9 cellular contexts compared by ENCODE assay signal in genomic region chr1:153277852-153278251, GRCh38. TPM values are rescaled to one million over a fixed set of nuclear protein-coding genes. Genes with fewer than 3 reads are reported as not detected.
DNase-seq lines count a peak whose midpoint lies in the region; ATAC-seq and TF ChIP-seq lines count a peak whose summit lies in the region.
"Had no signal": no experiment of that assay in that cellular context is flagged by ENCODE, and none has a peak within 500 bp of the region (broad histone marks: within the 10 kb centered on the region; RNA-seq: fewer than 3 reads in every experiment).

No MANE protein-coding gene starts in this region.

- H3K27me3 ChIP-seq in Caco-2 (replicated peaks; ENCODE audit: control insufficient read depth, insufficient read depth, low read length) (no peaks in the 10 kb centered on the region), kidney epithelial cell (ENCODE audit: control insufficient read depth, insufficient read depth, low read length) (no peaks in the 10 kb centered on the region), gastrocnemius medialis (no peaks in the 10 kb centered on the region)

- no peaks in the 10 kb centered on the region for H3K36me3 Mint-ChIP-seq in Caco-2 (ENCODE audit: insufficient read depth, unreplicated experiment)

- no peaks in the 10 kb centered on the region for H3K9me3 Mint-ChIP-seq in Caco-2 (ENCODE audit: unreplicated experiment)

- no peaks in the 10 kb centered on the region for H3K9me3 ChIP-seq in Caco-2
- H3K9me3 ChIP-seq in gastrocnemius medialis, result no peaks in the 10 kb centered on the region

- ATAC-seq in GM19438 (IDR thresholded peaks at IDR 0.05; ENCODE audit: low read depth, unreplicated experiment) (peak; percentile 77), gastrocnemius medialis (no peak), GM18873 (IDR thresholded peaks at IDR 0.05; ENCODE audit: low FRiP score, unreplicated experiment) (no peak)

- CTCF ChIA-PET in Caco-2 (lab: Charles Lee), result interaction anchor here (0.6 kb wide), 2 partner anchors 360 to 545 kb away, joined by 3 to 5 read pairs; no protein-coding TSS in a partner anchor

- no peak overlapping the region for H3K27ac Mint-ChIP-seq in Caco-2 (ENCODE audit: unreplicated experiment)

- POLR2A ChIA-PET in Caco-2 (lab: Charles Lee), result no interaction called here

- H3K4me3 ChIP-seq in Caco-2 (ENCODE audit: low read depth, low read length) (no peak overlapping the region), LNCaP clone FGC (ENCODE audit: low read depth, low read length) (no peak overlapping the region), kidney epithelial cell (ENCODE audit: low read depth, low read length) (no peak overlapping the region), gastrocnemius medialis (no peak overlapping the region)

- no peaks in the 10 kb centered on the region for H3K4me1 Mint-ChIP-seq in Caco-2 (ENCODE audit: low read depth, unreplicated experiment)

- in situ Hi-C loops in gastrocnemius medialis (cut with MboI; ENCODE audit: low sequenced_read_pairs in 4 of 4), result no loop called here

- TF ChIP-seq POLR2A in gastrocnemius medialis (IDR thresholded peaks at IDR 0.05), result no peak

- H3K36me3 ChIP-seq in Caco-2 (ENCODE audit: control insufficient read depth, insufficient read depth, low read length) (no peaks in the 10 kb centered on the region), kidney epithelial cell (ENCODE audit: control insufficient read depth, insufficient read depth, low read length) (no peaks in the 10 kb centered on the region), gastrocnemius medialis (no peaks in the 10 kb centered on the region)

- intact Hi-C loops in Caco-2 (cut with micrococcal nuclease; ENCODE audit: unreplicated experiment), result loop anchor here (2.0 kb wide), 1 partner anchor 39 kb away; no protein-coding TSS in a partner anchor
- intact Hi-C loops in gastrocnemius medialis (cut with DNase I; ENCODE audit: low total_unique reads), result no loop called here

- H3K27ac ChIP-seq in gastrocnemius medialis, result no peak overlapping the region

- H3K4me3 Mint-ChIP-seq in Caco-2 (ENCODE audit: unreplicated experiment), result no peak overlapping the region

- no peaks in the 10 kb centered on the region for H3K4me1 ChIP-seq in Caco-2
- no peaks in the 10 kb centered on the region for H3K4me1 ChIP-seq in gastrocnemius medialis

- peak; percentile 66 to 71 for DNase-seq in Caco-2
- DNase-seq in LNCaP clone FGC (ENCODE audit: low read depth), result no peak
- peak; percentile 32 for DNase-seq in activated T-cell treated with anti-CD3 and anti-CD28 coated beads, Interleukin-2, amount 50 U/mL, for 1 hour
- no peak for DNase-seq in kidney epithelial cell (ENCODE audit: low read depth)
- DNase-seq in gastrocnemius medialis, result no peak
- DNase-seq in pons (ENCODE audit: low spot score), result no peak

- peak; percentile 78 for TF ChIP-seq CTCF in Caco-2 (IDR thresholded peaks at IDR 0.05; ENCODE audit: insufficient read depth in 1 of 2, low read depth in 1 of 2, low read length in 1 of 2, severe bottlenecking in 1 of 2, unreplicated experiment in 1 of 2)
- peak; percentile 74 for TF ChIP-seq CTCF in LNCaP clone FGC (IDR thresholded peaks at IDR 0.05; ENCODE audit: control insufficient read depth, extremely low read depth, insufficient read depth)
- TF ChIP-seq CTCF in kidney epithelial cell (IDR thresholded peaks at IDR 0.05; ENCODE audit: insufficient read depth, low read length, poor library complexity, severe bottlenecking), result peak; percentile 53
- TF ChIP-seq CTCF in gastrocnemius medialis (IDR thresholded peaks at IDR 0.05 in 4 of 5, conservative IDR thresholded peaks at IDR 0.05 in 1 of 5), result no peak

- peaks cover 14% of the 10 kb centered on the region for H3K27me3 Mint-ChIP-seq in Caco-2 (ENCODE audit: insufficient read depth, unreplicated experiment)

- BruUV-seq in Caco-2 (replicated peaks; lab: Mats Ljungman, UMichigan), result no TSS peak

RNA-seq across cellular contexts. Expression of gene LORICRIN, which starts 18.4 kb away (rescaled TPM):
- not detected in 2 replicates for total RNA-seq in Caco-2 (2022)
- total RNA-seq in kidney epithelial cell, result not detected in 2 replicates
- not detected for total RNA-seq in gastrocnemius medialis
- total RNA-seq: M059J had no signal

RNA-seq across cellular contexts. Expression of gene PGLYRP3, which starts 34.9 kb away (rescaled TPM):
- total RNA-seq in Caco-2 (2022) (not detected in 2 replicates), kidney epithelial cell (not detected in 2 replicates), gastrocnemius medialis (not detected)
- total RNA-seq: M059J had no signal

Comparison
In these comparisons a context has a peak if more than half of its experiments do, and no peak if none do; other contexts are left out.
1. DNase-seq: peak in Caco-2 (2 of 2) and activated T-cell treated with anti-CD3 and anti-CD28 coated beads, Interleukin-2, amount 50 U/mL, for 1 hour (single experiment); none in LNCaP clone FGC (single experiment), kidney epithelial cell (single experiment), gastrocnemius medialis (0 of 2) and pons (single experiment).
2. CTCF ChIP-seq: peak in Caco-2 (2 of 2), LNCaP clone FGC (single experiment) and kidney epithelial cell (single experiment); none in gastrocnemius medialis (0 of 5).